Comparison of ENCODE assay signal across 23 cellular contexts in genomic region chr18:59624384-59624760, GRCh38.
DNase-seq lines count a peak whose midpoint lies in the region; TF ChIP-seq lines count a peak whose summit lies in the region.
"Had no signal": no experiment of that assay in that cellular context is flagged by ENCODE, and none has a peak within 500 bp of the region (broad histone marks: within the 10 kb centered on the region; RNA-seq: fewer than 3 reads in every experiment).

No MANE protein-coding gene starts in this region.

- H3K27ac ChIP-seq in left ventricle myocardium inferior (replicated peaks) (peak overlapping the region; percentile 56), esophagus squamous epithelium (no peak overlapping the region)
- H3K27ac ChIP-seq: PC-9 had no signal

- peak overlapping the region; percentile 70 for H3K4me2 ChIP-seq in skeletal muscle satellite cell (ENCODE audit: low read length)
- H3K4me2 ChIP-seq: PC-9 had no signal

- H3K27me3 ChIP-seq in left ventricle myocardium inferior (ENCODE audit: low read depth), result no peaks in the 10 kb centered on the region
- no peaks in the 10 kb centered on the region for H3K27me3 ChIP-seq in skeletal muscle satellite cell (ENCODE audit: control insufficient read depth, insufficient read depth, low read length)
- peaks cover 0 to 4% (median 0%) of the 10 kb centered on the region in 4 donors for H3K27me3 ChIP-seq in esophagus squamous epithelium
- H3K27me3 ChIP-seq: testis had no signal

- no peak overlapping the region for H3K9ac ChIP-seq in skeletal muscle satellite cell (ENCODE audit: low read depth, low read length)

- DNase-seq in AG20443 (ENCODE audit: low spot score) (peak; percentile 45), LHCN-M2 (ENCODE audit: low read depth) (peak; percentile 22), left ventricle myocardium inferior (no peak), NCI-H510A (lab: John Stamatoyannopoulos, UW) (no peak), CD1c-positive myeloid dendritic cell (ENCODE audit: extremely low spot score) (no peak), esophagus squamous epithelium (lab: John Stamatoyannopoulos, UW) (no peak), HT-29 (ENCODE audit: low spot score) (no peak)
- DNase-seq: ACHN; activated CD4-positive, alpha-beta T cell treated with anti-CD3 and anti-CD28 coated beads, Interleukin-2, amount 50 U/mL, for 4 hours; activated CD8-positive, alpha-beta memory T cell treated with anti-CD3 and anti-CD28 coated beads, Interleukin-2, amount 10 ng/mL, durations not matched to agents 7 days and 5 days; activated gamma-delta T cell; activated naive CD8-positive, alpha-beta T cell treated with anti-CD3 and anti-CD28 coated beads, Interleukin-2, amount 10 ng/mL, durations not matched to agents 7 days and 5 days; activated T-cell treated with anti-CD3 and anti-CD28 coated beads, Interleukin-2, amount 50 U/mL, for 4 hours; central memory CD4-positive, alpha-beta T cell; COR-L47; effector memory CD8-positive, alpha-beta T cell; NCI-H1436 treated with DMSO at 0.1 percent for 48 hours; PC-9; small intestine; stimulated activated naive B cell treated with anti-CD40 and anti-IgM and Interleukin-4, amounts not matched to agents 10 μg/mL and 1 μg/mL and 100 μg/mL, for 72 hours; T-helper 2 cell had no signal

- no peaks in the 10 kb centered on the region for H3K9me3 ChIP-seq in left ventricle myocardium inferior (replicated peaks)
- no peaks in the 10 kb centered on the region for H3K9me3 ChIP-seq in skeletal muscle satellite cell (replicated peaks; ENCODE audit: low read length)
- no peaks in the 10 kb centered on the region for H3K9me3 ChIP-seq in esophagus squamous epithelium
- H3K9me3 ChIP-seq: testis had no signal

- H3K36me3 ChIP-seq in left ventricle myocardium inferior (no peaks in the 10 kb centered on the region), skeletal muscle satellite cell (ENCODE audit: insufficient read depth, low read length) (no peaks in the 10 kb centered on the region), esophagus squamous epithelium (no peaks in the 10 kb centered on the region)

- H3K4me3 ChIP-seq in left ventricle myocardium inferior, result no peak overlapping the region
- no peak overlapping the region for H3K4me3 ChIP-seq in skeletal muscle satellite cell (ENCODE audit: low read length)
- H3K4me3 ChIP-seq in esophagus squamous epithelium, result no peak overlapping the region
- H3K4me3 ChIP-seq: PC-9, testis had no signal

- intact Hi-C loops in left ventricle myocardium inferior (cut with micrococcal nuclease), result no loop called here
- intact Hi-C loops in esophagus squamous epithelium (cut with DNase I), result no loop called here

- H3K4me1 ChIP-seq in left ventricle myocardium inferior (peaks cover 7% of the 10 kb centered on the region), skeletal muscle satellite cell (ENCODE audit: control insufficient read depth, insufficient read depth, low read length) (peaks cover 43% of the 10 kb centered on the region), esophagus squamous epithelium (peaks cover 0 to 18% (median 3%) of the 10 kb centered on the region in 3 donors)

- TF ChIP-seq CTCF in left ventricle myocardium inferior (IDR thresholded peaks at IDR 0.05; ENCODE audit: borderline replicate concordance) (no peak), esophagus squamous epithelium (IDR thresholded peaks at IDR 0.05) (no peak)

- 62 to 75% methylated on average over 2 of the region's 2 CpGs for WGBS in esophagus squamous epithelium, 2 donors

- no peak for TF ChIP-seq POLR2A in esophagus squamous epithelium (IDR thresholded peaks at IDR 0.05)

Comparison
In these comparisons a context has a peak if more than half of its experiments do, and no peak if none do; other contexts are left out.
1. DNase-seq: peak in AG20443 (single experiment) and LHCN-M2 (single experiment); none in left ventricle myocardium inferior (single experiment), NCI-H510A (single experiment), CD1c-positive myeloid dendritic cell (single experiment), esophagus squamous epithelium (single experiment) and HT-29 (single experiment).